ENCODE assay signal across 1 cellular context in the genomic region with DNA sequence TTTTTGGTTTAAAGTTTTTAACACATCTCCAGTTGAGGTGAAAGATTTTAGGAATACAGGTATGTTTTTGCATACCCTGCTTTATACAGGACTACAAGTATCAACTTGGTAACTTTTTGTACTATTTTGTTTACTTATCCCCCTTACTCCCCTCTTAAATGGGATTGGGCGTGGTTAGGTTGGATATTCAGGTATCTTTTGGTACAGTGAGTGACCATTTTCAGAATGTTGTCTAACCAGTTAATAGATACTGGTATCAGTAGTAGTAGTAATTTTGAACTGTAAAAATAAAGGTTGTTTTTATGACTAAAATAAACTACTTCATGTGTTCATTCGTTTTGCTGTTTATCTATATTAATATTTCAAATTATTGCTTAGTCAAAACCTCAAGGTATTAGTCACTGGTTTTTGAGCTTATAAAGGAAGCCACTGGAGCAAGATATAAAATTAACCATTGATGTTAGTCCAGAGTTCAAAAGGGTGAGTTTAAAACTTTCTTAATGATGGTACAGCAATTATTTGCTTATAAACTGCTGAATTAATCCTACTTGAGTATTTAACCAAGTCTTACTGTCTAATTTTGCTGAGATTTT.
A peak's percentile ranks its signal among the peaks of the same experiment; 100 is the strongest.
TF ChIP-seq lines count a peak whose summit lies in the region.

No MANE protein-coding gene starts in this region.

TF ChIP-seq in endothelial cell of umbilical vein, 7 proteins besides CTCF, POLR2A, EP300 and RAD21 (continued from another document):
- TF ChIP-seq, protein P1, sequence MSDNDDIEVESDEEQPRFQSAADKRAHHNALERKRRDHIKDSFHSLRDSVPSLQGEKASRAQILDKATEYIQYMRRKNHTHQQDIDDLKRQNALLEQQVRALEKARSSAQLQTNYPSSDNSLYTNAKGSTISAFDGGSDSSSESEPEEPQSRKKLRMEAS (IDR thresholded peaks at IDR 0.05; ENCODE audit: insufficient read depth, insufficient read length), result no peak
- TF ChIP-seq FOS (IDR thresholded peaks at IDR 0.05; ENCODE audit: borderline replicate concordance, insufficient read depth, low read length), result peak; percentile 9
